ENCODE assay signal across 32 cellular contexts in genomic region chr11:27870985-27871485, GRCh38.
"Had no signal": no experiment of that assay in that cellular context is flagged by ENCODE, and none has a peak within 500 bp of the region (broad histone marks: within the 10 kb centered on the region; RNA-seq: fewer than 3 reads in every experiment).

No MANE protein-coding gene starts in this region.

- H3K36me3 ChIP-seq: ascending aorta, breast epithelium, esophagus muscularis mucosa, gastroesophageal sphincter had no signal

- ATAC-seq: activated CD4-positive, alpha-beta T cell treated with anti-CD3 and anti-CD28 coated beads for 36 hours; activated CD8-positive, alpha-beta memory T cell treated with anti-CD3 and anti-CD28 coated beads, Interleukin-2, amount 10 ng/mL, durations not matched to agents 7 days and 5 days; activated CD8-positive, alpha-beta T cell treated with anti-CD3 and anti-CD28 coated beads, Interleukin-2, amount 10 ng/mL, durations not matched to agents 7 days and 5 days; activated naive CD4-positive, alpha-beta T cell treated with anti-CD3 and anti-CD28 coated beads, Interleukin-2, amount 50 U/mL, for 72 hours; activated T-cell treated with anti-CD3 and anti-CD28 coated beads, Interleukin-2, amount 50 U/mL, for 72 hours; effector memory CD8-positive, alpha-beta T cell; foreskin keratinocyte; gastroesophageal sphincter; T-helper 17 cell had no signal

- H3K27me3 ChIP-seq: ascending aorta, breast epithelium, gastroesophageal sphincter had no signal

- H3K27me3 Mint-ChIP-seq: activated CD4-positive, alpha-beta memory T cell treated with anti-CD3 and anti-CD28 coated beads for 36 hours; activated CD4-positive, alpha-beta T cell treated with anti-CD3 and anti-CD28 coated beads, Interleukin-2, amount 10 ng/mL, durations not matched to agents 24 days and 14 days; activated naive CD8-positive, alpha-beta T cell treated with anti-CD3 and anti-CD28 coated beads, Interleukin-2, amount 10 ng/mL, durations not matched to agents 7 days and 5 days; central memory CD8-positive, alpha-beta T cell had no signal

- H3K4me3 Mint-ChIP-seq: activated CD4-positive, alpha-beta memory T cell treated with anti-CD3 and anti-CD28 coated beads for 36 hours; activated CD4-positive, alpha-beta T cell treated with anti-CD3 and anti-CD28 coated beads for 36 hours; activated CD4-positive, alpha-beta T cell treated with anti-CD3 and anti-CD28 coated beads, Interleukin-2, amount 10 ng/mL, durations not matched to agents 24 days and 14 days; activated CD8-positive, alpha-beta memory T cell treated with anti-CD3 and anti-CD28 coated beads, Interleukin-2, amount 10 ng/mL, durations not matched to agents 7 days and 5 days; activated CD8-positive, alpha-beta T cell treated with anti-CD3 and anti-CD28 coated beads, Interleukin-2, amount 10 ng/mL, durations not matched to agents 7 days and 5 days; activated naive CD4-positive, alpha-beta T cell treated with anti-CD3 and anti-CD28 coated beads, Interleukin-2, amount 10 ng/mL, durations not matched to agents 7 days and 5 days; activated naive CD8-positive, alpha-beta T cell treated with anti-CD3 and anti-CD28 coated beads, Interleukin-2, amount 10 ng/mL, durations not matched to agents 7 days and 5 days; activated T-cell treated with anti-CD3 and anti-CD28 coated beads, Interleukin-2, amount 50 U/mL, for 24 hours; activated T-cell treated with anti-CD3 and anti-CD28 coated beads, Interleukin-2, amount 50 U/mL, for 72 hours; brain; central memory CD8-positive, alpha-beta T cell; effector memory CD8-positive, alpha-beta T cell; T-helper 17 cell; T-helper 2 cell treated with Interferon-gamma antibody and Interleukin-4, amounts not matched to agents 5 μg/mL and 100 μg/mL, for 36 hours had no signal

- H3K36me3 Mint-ChIP-seq: activated CD4-positive, alpha-beta memory T cell treated with anti-CD3 and anti-CD28 coated beads for 36 hours; activated CD8-positive, alpha-beta memory T cell treated with anti-CD3 and anti-CD28 coated beads, Interleukin-2, amount 10 ng/mL, durations not matched to agents 7 days and 5 days; activated naive CD4-positive, alpha-beta T cell treated with anti-CD3 and anti-CD28 coated beads, Interleukin-2, amount 10 ng/mL, durations not matched to agents 7 days and 5 days; activated naive CD4-positive, alpha-beta T cell treated with anti-CD3 and anti-CD28 coated beads, Interleukin-2, amount 50 U/mL, for 72 hours; activated naive CD8-positive, alpha-beta T cell treated with anti-CD3 and anti-CD28 coated beads, Interleukin-2, amount 10 ng/mL, durations not matched to agents 7 days and 5 days; brain had no signal

- H3K9me3 Mint-ChIP-seq: activated CD4-positive, alpha-beta memory T cell treated with anti-CD3 and anti-CD28 coated beads for 36 hours; activated CD4-positive, alpha-beta T cell treated with anti-CD3 and anti-CD28 coated beads, Interleukin-2, amount 10 ng/mL, durations not matched to agents 24 days and 14 days; activated naive CD4-positive, alpha-beta T cell treated with anti-CD3 and anti-CD28 coated beads, Interleukin-2, amount 10 ng/mL, durations not matched to agents 7 days and 5 days; activated naive CD8-positive, alpha-beta T cell treated with anti-CD3 and anti-CD28 coated beads, Interleukin-2, amount 10 ng/mL, durations not matched to agents 7 days and 5 days; activated T-cell treated with anti-CD3 and anti-CD28 coated beads, Interleukin-2, amount 50 U/mL, for 24 hours; brain; central memory CD8-positive, alpha-beta T cell; T-helper 2 cell treated with Interferon-gamma antibody and Interleukin-4, amounts not matched to agents 5 μg/mL and 100 μg/mL, for 36 hours had no signal

- DNase-seq: activated CD4-positive, alpha-beta memory T cell treated with anti-CD3 and anti-CD28 coated beads for 36 hours; activated CD4-positive, alpha-beta T cell treated with anti-CD3 and anti-CD28 coated beads for 36 hours; activated CD4-positive, alpha-beta T cell treated with anti-CD3 and anti-CD28 coated beads, Interleukin-2, amount 10 ng/mL, durations not matched to agents 24 days and 14 days; activated CD4-positive, CD25-positive, alpha-beta regulatory T cell; activated CD4-positive, CD25-positive, alpha-beta regulatory T cell treated with anti-CD3 and anti-CD28 coated beads, Interleukin-2, amount 50 U/mL, for 72 hours; activated CD8-positive, alpha-beta memory T cell treated with anti-CD3 and anti-CD28 coated beads, Interleukin-2, amount 10 ng/mL, durations not matched to agents 7 days and 5 days; activated CD8-positive, alpha-beta memory T cell treated with anti-CD3 and anti-CD28 coated beads, Interleukin-2, amount 50 U/mL, for 4 hours; activated CD8-positive, alpha-beta T cell treated with anti-CD3 and anti-CD28 coated beads, Interleukin-2, amount 10 ng/mL, durations not matched to agents 7 days and 5 days; activated gamma-delta T cell; activated naive CD4-positive, alpha-beta T cell; activated naive CD4-positive, alpha-beta T cell treated with anti-CD3 and anti-CD28 coated beads, Interleukin-2, amount 10 ng/mL, durations not matched to agents 7 days and 5 days; activated naive CD8-positive, alpha-beta T cell treated with anti-CD3 and anti-CD28 coated beads, Interleukin-2, amount 10 ng/mL, durations not matched to agents 7 days and 5 days; activated T-cell treated with anti-CD3 and anti-CD28 coated beads, Interleukin-2, amount 50 U/mL, for 24 hours; activated T-cell treated with anti-CD3 and anti-CD28 coated beads, Interleukin-2, amount 50 U/mL, for 72 hours; cortex of kidney; dermis blood vessel endothelial cell; effector CD4-positive, alpha-beta T cell; effector memory CD8-positive, alpha-beta T cell; erythroblast; foreskin keratinocyte; T-helper 1 cell; T-helper 17 cell; T1000 had no signal

- H3K27ac ChIP-seq: ascending aorta, breast epithelium, esophagus muscularis mucosa, foreskin keratinocyte, gastroesophageal sphincter had no signal

- H3K4me3 ChIP-seq: ascending aorta, breast epithelium, esophagus muscularis mucosa, gastroesophageal sphincter had no signal

- H3K9me3 ChIP-seq: ascending aorta, breast epithelium, esophagus muscularis mucosa had no signal

- FAIRE-seq: colon had no signal

- H3K4me1 Mint-ChIP-seq: activated CD4-positive, alpha-beta T cell treated with anti-CD3 and anti-CD28 coated beads for 36 hours; activated CD4-positive, alpha-beta T cell treated with anti-CD3 and anti-CD28 coated beads, Interleukin-2, amount 10 ng/mL, durations not matched to agents 24 days and 14 days; activated CD8-positive, alpha-beta memory T cell treated with anti-CD3 and anti-CD28 coated beads, Interleukin-2, amount 10 ng/mL, durations not matched to agents 7 days and 5 days; activated naive CD4-positive, alpha-beta T cell treated with anti-CD3 and anti-CD28 coated beads, Interleukin-2, amount 10 ng/mL, durations not matched to agents 7 days and 5 days; activated naive CD8-positive, alpha-beta T cell treated with anti-CD3 and anti-CD28 coated beads, Interleukin-2, amount 10 ng/mL, durations not matched to agents 7 days and 5 days; central memory CD8-positive, alpha-beta T cell; T-helper 17 cell had no signal

- H3K27ac Mint-ChIP-seq: activated CD4-positive, alpha-beta memory T cell treated with anti-CD3 and anti-CD28 coated beads for 36 hours; activated CD4-positive, alpha-beta T cell treated with anti-CD3 and anti-CD28 coated beads for 36 hours; activated CD4-positive, alpha-beta T cell treated with anti-CD3 and anti-CD28 coated beads, Interleukin-2, amount 10 ng/mL, durations not matched to agents 24 days and 14 days; activated CD8-positive, alpha-beta memory T cell treated with anti-CD3 and anti-CD28 coated beads, Interleukin-2, amount 10 ng/mL, durations not matched to agents 7 days and 5 days; activated CD8-positive, alpha-beta T cell treated with anti-CD3 and anti-CD28 coated beads, Interleukin-2, amount 10 ng/mL, durations not matched to agents 7 days and 5 days; activated naive CD4-positive, alpha-beta T cell treated with anti-CD3 and anti-CD28 coated beads, Interleukin-2, amount 10 ng/mL, durations not matched to agents 7 days and 5 days; activated naive CD4-positive, alpha-beta T cell treated with anti-CD3 and anti-CD28 coated beads, Interleukin-2, amount 50 U/mL, for 72 hours; activated naive CD8-positive, alpha-beta T cell treated with anti-CD3 and anti-CD28 coated beads, Interleukin-2, amount 10 ng/mL, durations not matched to agents 7 days and 5 days; activated T-cell treated with anti-CD3 and anti-CD28 coated beads, Interleukin-2, amount 50 U/mL, for 24 hours; activated T-cell treated with anti-CD3 and anti-CD28 coated beads, Interleukin-2, amount 50 U/mL, for 72 hours; brain; effector memory CD8-positive, alpha-beta T cell; T-helper 17 cell; T-helper 2 cell treated with Interferon-gamma antibody and Interleukin-4, amounts not matched to agents 5 μg/mL and 100 μg/mL, for 36 hours had no signal

- H3K4me1 ChIP-seq: ascending aorta, breast epithelium, esophagus muscularis mucosa, foreskin keratinocyte, gastroesophageal sphincter had no signal
